ENCODE assay signal across 20 cellular contexts in the genomic region with DNA sequence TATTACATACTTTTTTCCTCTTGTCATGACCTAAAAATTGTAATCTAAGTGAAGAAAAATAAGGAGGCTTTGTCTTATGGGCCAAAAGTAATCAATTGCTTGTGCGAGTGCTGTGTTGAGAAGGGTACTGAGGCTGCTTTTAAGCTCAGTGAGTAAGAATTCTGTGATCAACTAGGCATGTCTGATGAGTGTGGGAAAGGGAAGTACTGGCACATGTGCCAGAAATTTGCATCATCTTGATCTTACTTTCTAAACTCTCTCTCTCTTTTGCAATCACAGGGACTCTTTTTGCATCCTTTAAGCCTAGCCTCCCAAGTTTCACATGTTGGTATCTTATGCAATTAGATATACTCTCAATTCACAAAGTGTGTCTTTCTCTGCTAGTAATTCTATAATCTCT.
DNase-seq lines count a peak whose midpoint lies in the region; ATAC-seq and TF ChIP-seq lines count a peak whose summit lies in the region.
"Had no signal": no experiment of that assay in that cellular context is flagged by ENCODE, and none has a peak within 500 bp of the region (broad histone marks: within the 10 kb centered on the region; RNA-seq: fewer than 3 reads in every experiment).

No MANE protein-coding gene starts in this region.

- H3K4me2 ChIP-seq in OCI-LY3 (ENCODE audit: low read length), result 0 out of 2 replicates have a peak overlapping the region, but pooled peaks have one; percentile 10

- H3K9me3 ChIP-seq in OCI-LY3 (ENCODE audit: insufficient read depth, low read length) (no peaks in the 10 kb centered on the region), endodermal cell (ENCODE audit: control insufficient read depth, low read length) (peaks cover 14% of the 10 kb centered on the region)

- H3K9ac ChIP-seq in OCI-LY3 (ENCODE audit: low read length), result no peak overlapping the region
- H3K9ac ChIP-seq in endodermal cell (ENCODE audit: extremely low read depth, low read length, poor library complexity, severe bottlenecking), result no peak overlapping the region

- no peaks in the 10 kb centered on the region for H3K36me3 ChIP-seq in OCI-LY3 (replicated peaks; ENCODE audit: low read depth, low read length)
- no peaks in the 10 kb centered on the region for H3K36me3 ChIP-seq in endodermal cell (ENCODE audit: control insufficient read depth, insufficient read depth, low read length)

- no peaks in the 10 kb centered on the region for H4K20me1 ChIP-seq in OCI-LY3 (ENCODE audit: insufficient read depth, low read length)

- no peak overlapping the region for H3K4me3 ChIP-seq in OCI-LY3 (ENCODE audit: low read length)
- peak overlapping the region; percentile 8 for H3K4me3 ChIP-seq in endodermal cell (ENCODE audit: low read length)
- H3K4me3 ChIP-seq: SK-N-MC had no signal

- peak overlapping the region; percentile 78 for H3K27ac Mint-ChIP-seq in endodermal cell
- H3K27ac Mint-ChIP-seq: CD4-positive, alpha-beta memory T cell; H9; IgD-negative memory B cell had no signal

- H3K4me1 Mint-ChIP-seq in endodermal cell, result peaks cover 29% of the 10 kb centered on the region
- H3K4me1 Mint-ChIP-seq: CD4-positive, alpha-beta memory T cell; IgD-negative memory B cell had no signal

- ATAC-seq in HG02981 (IDR thresholded peaks at IDR 0.05; ENCODE audit: unreplicated experiment), result no peak

- no peaks in the 10 kb centered on the region for H3K27me3 Mint-ChIP-seq in endodermal cell (ENCODE audit: insufficient read depth)

- no peak for TF ChIP-seq CTCF in OCI-LY3 (IDR thresholded peaks at IDR 0.05; ENCODE audit: low read depth, low read length)
- no peak for TF ChIP-seq CTCF in endodermal cell (conservative IDR thresholded peaks at IDR 0.05)

- H3K36me3 Mint-ChIP-seq in endodermal cell (ENCODE audit: low read depth), result no peaks in the 10 kb centered on the region
- H3K36me3 Mint-ChIP-seq: CD4-positive, alpha-beta memory T cell had no signal

- H3K27me3 ChIP-seq in OCI-LY3 (ENCODE audit: low read depth, low read length) (no peaks in the 10 kb centered on the region), endodermal cell (ENCODE audit: control insufficient read depth, insufficient read depth, low read length, poor library complexity, severe bottlenecking) (no peaks in the 10 kb centered on the region)

- DNase-seq in SIG-M5 treated with dmso at 0.1 percent for 504 hours (lab: John Stamatoyannopoulos, UW; ENCODE audit: unreplicated experiment) (peak; percentile 13), SIG-M5 (lab: John Stamatoyannopoulos, UW) (no peak), endodermal cell (no peak), T-helper 2 cell (no peak), NCI-H1436 (lab: John Stamatoyannopoulos, UW) (no peak)
- DNase-seq in activated CD4-positive, alpha-beta T cell treated with anti-CD3 and anti-CD28 coated beads, Interleukin-2, amount 50 U/mL, for 4 hours, result no peak
- DNase-seq: 8988T; CD4-positive, alpha-beta memory T cell; DMS79; H9; NCI-H1092 treated with DMSO at 0.1 percent for 48 hours; NCI-H1694 treated with DMSO at 0.1 percent for 48 hours; NCI-H2107; NCI-H226; NCI-H526 treated with DMSO at 0.1 percent for 48 hours; T-helper 1 cell had no signal

- H3K4me1 ChIP-seq in OCI-LY3 (ENCODE audit: low read length), result peaks cover 22% of the 10 kb centered on the region
- peaks cover 6% of the 10 kb centered on the region for H3K4me1 ChIP-seq in endodermal cell (ENCODE audit: control insufficient read depth, insufficient read depth, low read length)

- no peak overlapping the region for H2AFZ ChIP-seq in OCI-LY3 (ENCODE audit: low read depth, low read length)

- H3K9me3 Mint-ChIP-seq in endodermal cell, result peaks cover 5% of the 10 kb centered on the region

- no peak overlapping the region for H3K27ac ChIP-seq in OCI-LY3 (ENCODE audit: low read length)
- no peak overlapping the region for H3K27ac ChIP-seq in endodermal cell (ENCODE audit: low read depth, low read length)
- H3K27ac ChIP-seq: SK-N-MC had no signal

- no peak overlapping the region for H3K4me3 Mint-ChIP-seq in endodermal cell
- H3K4me3 Mint-ChIP-seq: CD4-positive, alpha-beta memory T cell; H9; IgD-negative memory B cell had no signal

- no peaks in the 10 kb centered on the region for H3K79me2 ChIP-seq in OCI-LY3 (ENCODE audit: low read length)

- 100% methylated on average over 1 of the region's 1 CpG for WGBS in endodermal cell (ENCODE audit: insufficient coverage in 1 of 2, insufficient read length in 1 of 2), 2 experiments
